26 cellular contexts compared by ENCODE assay signal in the genomic region with DNA sequence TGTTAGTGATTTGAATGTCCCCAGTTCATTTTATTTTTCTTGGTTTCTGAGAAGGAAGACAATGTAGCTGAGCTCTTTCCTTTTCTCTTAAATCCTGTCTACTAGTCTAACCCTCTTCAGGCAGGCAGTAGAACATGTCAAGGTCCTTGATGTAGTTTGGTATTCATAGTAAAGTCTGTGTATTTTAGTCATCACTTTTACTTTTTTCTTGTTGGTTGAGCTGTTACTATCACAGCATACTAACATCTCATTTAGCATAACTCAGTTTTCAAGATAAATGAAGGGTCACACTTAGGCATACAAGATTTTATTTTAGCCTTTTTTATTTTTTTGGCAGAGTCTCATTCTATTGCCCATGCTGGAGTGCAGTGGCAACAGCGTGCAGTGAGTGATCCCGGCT.
"Had no signal": no experiment of that assay in that cellular context is flagged by ENCODE, and none has a peak within 500 bp of the region (broad histone marks: within the 10 kb centered on the region; RNA-seq: fewer than 3 reads in every experiment).

No MANE protein-coding gene starts in this region.

- H3K27ac Mint-ChIP-seq: activated CD4-positive, alpha-beta memory T cell treated with anti-CD3 and anti-CD28 coated beads for 36 hours; activated naive CD4-positive, alpha-beta T cell treated with anti-CD3 and anti-CD28 coated beads, Interleukin-2, amount 50 U/mL, for 72 hours; endodermal cell; type B pancreatic cell had no signal

- H3K36me3 ChIP-seq: cardiac muscle cell, neutrophil, right lobe of liver had no signal

- H3K27ac ChIP-seq: cardiac muscle cell, dorsolateral prefrontal cortex, epithelial cell of prostate, left lung, neutrophil, parathyroid adenoma, right lobe of liver, testis had no signal

- FAIRE-seq: colon, kidney, small intestine, TTC549 had no signal

- DNase-seq: activated CD4-positive, alpha-beta memory T cell treated with anti-CD3 and anti-CD28 coated beads for 36 hours; activated effector memory CD4-positive, alpha-beta T cell treated with anti-CD3 and anti-CD28 coated beads, Interleukin-2, amount 50 U/mL, for 16 hours; activated T-cell treated with anti-CD3 and anti-CD28 coated beads, Interleukin-2, amount 50 U/mL, for 4 hours; amygdala; dorsolateral prefrontal cortex; endodermal cell; foreskin fibroblast; glutamatergic neuron; hippocampal formation; kidney; left lung; mammary epithelial cell; right lobe of liver; small intestine; stimulated activated CD4-positive, alpha-beta T cell treated with anti-CD3 and anti-CD28 coated beads, Interleukin-15, amount 100 ng/mL, for 24 hours; stimulated activated CD4-positive, alpha-beta T cell treated with anti-CD3 and anti-CD28 coated beads, Interleukin-2, amount 100 ng/mL, for 48 hours; SW 1271; testis had no signal

- ATAC-seq: activated naive CD4-positive, alpha-beta T cell treated with anti-CD3 and anti-CD28 coated beads, Interleukin-2, amount 50 U/mL, for 72 hours; left lung; right lobe of liver had no signal

- H3K4me3 ChIP-seq: cardiac muscle cell, dorsolateral prefrontal cortex, left lung, right lobe of liver, testis had no signal

- H3K27me3 ChIP-seq: cardiac muscle cell, dorsolateral prefrontal cortex, left lung, neutrophil, right lobe of liver, testis had no signal

- H3K4me3 Mint-ChIP-seq: activated CD4-positive, alpha-beta memory T cell treated with anti-CD3 and anti-CD28 coated beads for 36 hours; activated T-cell treated with anti-CD3 and anti-CD28 coated beads, Interleukin-2, amount 50 U/mL, for 4 hours; endodermal cell; type B pancreatic cell had no signal

- H3K27me3 Mint-ChIP-seq: activated CD4-positive, alpha-beta memory T cell treated with anti-CD3 and anti-CD28 coated beads for 36 hours; type B pancreatic cell had no signal

- H3K9me3 Mint-ChIP-seq: activated CD4-positive, alpha-beta memory T cell treated with anti-CD3 and anti-CD28 coated beads for 36 hours; type B pancreatic cell had no signal

- H3K9me3 ChIP-seq: neutrophil, right lobe of liver, testis had no signal
